11 cellular contexts compared by ENCODE assay signal in genomic region chr5:126015244-126016054, GRCh38.
DNase-seq lines count a peak whose midpoint lies in the region; ATAC-seq and TF ChIP-seq lines count a peak whose summit lies in the region.
"Had no signal": no experiment of that assay in that cellular context is flagged by ENCODE, and none has a peak within 500 bp of the region (broad histone marks: within the 10 kb centered on the region; RNA-seq: fewer than 3 reads in every experiment).

No MANE protein-coding gene starts in this region.

- no TSS peak for BruUV-seq in PC-9 (replicated peaks; lab: Mats Ljungman, UMichigan)

- H3K4me2 ChIP-seq in PC-9, result no peak overlapping the region

- CTCF ChIA-PET in PC-9 (lab: Charles Lee), result no interaction called here
- CTCF ChIA-PET in activated CD4-positive, alpha-beta memory T cell treated with anti-CD3 and anti-CD28 coated beads, Interleukin-2, amount 10 ng/mL, durations not matched to agents 7 days and 5 days (lab: Charles Lee), result no interaction called here

- DNase-seq in HT1080 (ENCODE audit: low read depth), result peak; percentile 48
- peak; percentile 87 for DNase-seq in NCI-H748 (lab: John Stamatoyannopoulos, UW; ENCODE audit: unreplicated experiment)
- peak; percentile 45 for DNase-seq in fibroblast of pulmonary artery (ENCODE audit: low read depth)
- DNase-seq in progenitor cell of endocrine pancreas (ENCODE audit: low spot score, unreplicated experiment), result no peak
- no peak for DNase-seq in PC-9
- DNase-seq in activated CD4-positive, alpha-beta memory T cell treated with anti-CD3 and anti-CD28 coated beads, Interleukin-2, amount 10 ng/mL, durations not matched to agents 7 days and 5 days, result no peak
- no peak for DNase-seq in adrenal gland
- DNase-seq: GDM1, NCI-H1930 had no signal

- no peaks in the 10 kb centered on the region for H3F3A ChIP-seq in PC-9 (ENCODE audit: insufficient read depth, low read depth)

- 59 to 67% (median 61%) methylated on average over 8 of the region's 8 CpGs for WGBS in adrenal gland, 4 donors

- intact Hi-C loops in PC-9 (cut with micrococcal nuclease; ENCODE audit: unreplicated experiment), result no loop called here
- intact Hi-C loops in adrenal gland (cut with DNase I), result no loop called here

- H3K4me3 Mint-ChIP-seq in progenitor cell of endocrine pancreas (ENCODE audit: low read depth), result no peak overlapping the region
- no peak overlapping the region for H3K4me3 Mint-ChIP-seq in activated CD4-positive, alpha-beta memory T cell treated with anti-CD3 and anti-CD28 coated beads, Interleukin-2, amount 10 ng/mL, durations not matched to agents 7 days and 5 days
- H3K4me3 Mint-ChIP-seq: WTC11 had no signal

- no peak for TF ChIP-seq CTCF in fibroblast of pulmonary artery (IDR thresholded peaks at IDR 0.05; ENCODE audit: low read length, missing control alignments)
- TF ChIP-seq CTCF in progenitor cell of endocrine pancreas (IDR thresholded peaks at IDR 0.05; ENCODE audit: unreplicated experiment), result no peak
- TF ChIP-seq CTCF in PC-9 (conservative IDR thresholded peaks at IDR 0.05), result no peak
- no peak for TF ChIP-seq CTCF in adrenal gland (IDR thresholded peaks at IDR 0.05)

- no peaks in the 10 kb centered on the region for H3K79me2 ChIP-seq in PC-9 (ENCODE audit: low read depth)

- peaks cover 27% of the 10 kb centered on the region for H3K4me1 Mint-ChIP-seq in progenitor cell of endocrine pancreas (ENCODE audit: low read depth)
- H3K4me1 Mint-ChIP-seq in activated CD4-positive, alpha-beta memory T cell treated with anti-CD3 and anti-CD28 coated beads, Interleukin-2, amount 10 ng/mL, durations not matched to agents 7 days and 5 days, result no peaks in the 10 kb centered on the region

- H3K9me3 ChIP-seq in PC-9 (ENCODE audit: insufficient read depth, low read depth), result no peaks in the 10 kb centered on the region
- no peaks in the 10 kb centered on the region for H3K9me3 ChIP-seq in adrenal gland (replicated peaks in 1 of 3)

- H3K27me3 Mint-ChIP-seq in progenitor cell of endocrine pancreas, result no peaks in the 10 kb centered on the region
- no peaks in the 10 kb centered on the region for H3K27me3 Mint-ChIP-seq in activated CD4-positive, alpha-beta memory T cell treated with anti-CD3 and anti-CD28 coated beads, Interleukin-2, amount 10 ng/mL, durations not matched to agents 7 days and 5 days

- POLR2A ChIA-PET in PC-9 (lab: Charles Lee; ENCODE audit: unreplicated experiment), result no interaction called here
- POLR2A ChIA-PET in activated CD4-positive, alpha-beta memory T cell treated with anti-CD3 and anti-CD28 coated beads, Interleukin-2, amount 10 ng/mL, durations not matched to agents 7 days and 5 days (lab: Charles Lee), result no interaction called here

- peaks cover 3% of the 10 kb centered on the region for H3K9me3 Mint-ChIP-seq in progenitor cell of endocrine pancreas (ENCODE audit: low read depth)
- peaks cover 9% of the 10 kb centered on the region for H3K9me3 Mint-ChIP-seq in activated CD4-positive, alpha-beta memory T cell treated with anti-CD3 and anti-CD28 coated beads, Interleukin-2, amount 10 ng/mL, durations not matched to agents 7 days and 5 days

- no peaks in the 10 kb centered on the region for H4K20me1 ChIP-seq in PC-9 (ENCODE audit: insufficient read depth)

- H3K27me3 ChIP-seq in PC-9 (ENCODE audit: insufficient read depth, low read depth) (no peaks in the 10 kb centered on the region), adrenal gland (no peaks in the 10 kb centered on the region)

- no peaks in the 10 kb centered on the region for H3K4me1 ChIP-seq in PC-9 (replicated peaks; ENCODE audit: insufficient read depth)
- H3K4me1 ChIP-seq in adrenal gland (replicated peaks in 1 of 2), result no peaks in the 10 kb centered on the region

- H3K36me3 ChIP-seq in PC-9 (ENCODE audit: low read depth) (no peaks in the 10 kb centered on the region), adrenal gland (replicated peaks in 1 of 2) (no peaks in the 10 kb centered on the region)

- no peak overlapping the region for H2AFZ ChIP-seq in PC-9

- peak overlapping the region; percentile 8 for H3K27ac Mint-ChIP-seq in progenitor cell of endocrine pancreas
- H3K27ac Mint-ChIP-seq in activated CD4-positive, alpha-beta memory T cell treated with anti-CD3 and anti-CD28 coated beads, Interleukin-2, amount 10 ng/mL, durations not matched to agents 7 days and 5 days, result no peak overlapping the region

- no peak for TF ChIP-seq POLR2A in adrenal gland (IDR thresholded peaks at IDR 0.05)

- H3K9me2 ChIP-seq in PC-9 (ENCODE audit: insufficient read depth), result no peaks in the 10 kb centered on the region

- H3K4me3 ChIP-seq in fibroblast of pulmonary artery (replicated peaks; ENCODE audit: low read depth, low read length), result no peak overlapping the region
- H3K4me3 ChIP-seq in PC-9, result no peak overlapping the region
- H3K4me3 ChIP-seq in adrenal gland, result no peak overlapping the region

- no peaks in the 10 kb centered on the region for H3K36me3 Mint-ChIP-seq in progenitor cell of endocrine pancreas (ENCODE audit: insufficient read depth)
- no peaks in the 10 kb centered on the region for H3K36me3 Mint-ChIP-seq in activated CD4-positive, alpha-beta memory T cell treated with anti-CD3 and anti-CD28 coated beads, Interleukin-2, amount 10 ng/mL, durations not matched to agents 7 days and 5 days (ENCODE audit: low read depth)

- H3K27ac ChIP-seq in PC-9, result no peak overlapping the region
- no peak overlapping the region for H3K27ac ChIP-seq in adrenal gland

- no peak for ATAC-seq in GM21367 (IDR thresholded peaks at IDR 0.05; ENCODE audit: unreplicated experiment)

Comparison
In these comparisons a context has a peak if more than half of its experiments do, and no peak if none do; other contexts are left out.
1. DNase-seq: peak in HT1080 (single experiment), NCI-H748 (single experiment) and fibroblast of pulmonary artery (single experiment); none in progenitor cell of endocrine pancreas (single experiment), PC-9 (0 of 2), activated CD4-positive, alpha-beta memory T cell treated with anti-CD3 and anti-CD28 coated beads, Interleukin-2, amount 10 ng/mL, durations not matched to agents 7 days and 5 days (single experiment) and adrenal gland (0 of 7).